Comparison of ENCODE assay signal across 20 cellular contexts in the genomic region with DNA sequence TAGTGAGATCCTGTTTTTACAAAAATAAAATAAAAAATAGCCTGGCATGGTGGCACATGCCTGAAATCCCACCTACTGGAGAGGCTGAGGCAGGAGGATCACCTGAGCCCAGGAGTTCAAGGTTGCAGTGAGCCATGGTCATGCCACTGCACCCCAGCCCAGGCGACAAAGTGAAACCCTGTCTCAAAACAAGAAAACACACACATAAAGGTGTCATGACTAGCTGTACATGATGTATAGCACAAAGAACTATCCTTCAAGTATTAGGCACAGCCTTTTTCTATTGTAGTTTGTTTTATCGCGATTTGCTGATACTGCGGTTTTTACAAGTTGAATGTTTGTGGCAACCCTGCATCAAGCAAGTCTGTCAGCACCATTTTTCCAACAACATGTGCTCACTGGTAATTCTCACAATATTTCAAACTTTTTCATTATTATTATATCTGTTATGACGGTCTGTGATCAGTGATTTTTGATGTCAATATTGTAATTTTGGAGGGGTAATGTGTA.
"Had no signal": no experiment of that assay in that cellular context is flagged by ENCODE, and none has a peak within 500 bp of the region (broad histone marks: within the 10 kb centered on the region; RNA-seq: fewer than 3 reads in every experiment).

No MANE protein-coding gene starts in this region.

- DNase-seq: activated CD8-positive, alpha-beta memory T cell treated with anti-CD3 and anti-CD28 coated beads, Interleukin-2, amount 50 U/mL, for 48 hours; activated naive CD4-positive, alpha-beta T cell treated with anti-CD3 and anti-CD28 coated beads, Interleukin-2, amount 50 U/mL, for 16 hours; amygdala; body of pancreas; caudate nucleus; esophagus squamous epithelium; islet precursor cell; naive B cell; stomach; T-cell; T1000; upper lobe of right lung had no signal

- H3K27ac Mint-ChIP-seq: activated T-helper 2 cell treated with anti-CD3 and anti-CD28 coated beads, Interferon-gamma antibody, Interleukin-2, Interleukin-4, amounts not matched to agents 10 μg/mL and 5 μg/mL and 100 μg/mL, durations not matched to agents 14 hours and 24 hours and 36 hours; naive B cell; neural progenitor cell had no signal

- H3K36me3 ChIP-seq: esophagus squamous epithelium, neural progenitor cell, stomach, thoracic aorta, upper lobe of right lung had no signal

- H2AFZ ChIP-seq: hepatocyte, neural progenitor cell had no signal

- H3K27ac ChIP-seq: body of pancreas, coronary artery, esophagus squamous epithelium, hepatocyte, neural progenitor cell, stomach, thoracic aorta, upper lobe of right lung had no signal

- H3K4me3 Mint-ChIP-seq: activated CD8-positive, alpha-beta T cell treated with anti-CD3 and anti-CD28 coated beads for 36 hours; neural progenitor cell had no signal

- H3K4me2 ChIP-seq: hepatocyte, neural progenitor cell had no signal

- H3K4me1 Mint-ChIP-seq: neural progenitor cell had no signal

- H3K9me3 ChIP-seq: body of pancreas, esophagus squamous epithelium, stomach, thoracic aorta, upper lobe of right lung had no signal

- H3K9me3 Mint-ChIP-seq: activated CD8-positive, alpha-beta T cell treated with anti-CD3 and anti-CD28 coated beads for 36 hours; activated T-helper 2 cell treated with anti-CD3 and anti-CD28 coated beads, Interferon-gamma antibody, Interleukin-2, Interleukin-4, amounts not matched to agents 10 μg/mL and 5 μg/mL and 100 μg/mL, durations not matched to agents 14 hours and 24 hours and 36 hours; naive B cell; neural progenitor cell; T-cell had no signal

- H3K27me3 ChIP-seq: body of pancreas, esophagus squamous epithelium, hepatocyte, neural progenitor cell, stomach, upper lobe of right lung had no signal

- H3K9ac ChIP-seq: neural progenitor cell had no signal

- ATAC-seq: body of pancreas, left lobe of liver, sciatic nerve, upper lobe of right lung had no signal

- H3K4me3 ChIP-seq: body of pancreas, coronary artery, esophagus squamous epithelium, hepatocyte, neural progenitor cell, stomach, thoracic aorta, upper lobe of right lung had no signal

- H3K36me3 Mint-ChIP-seq: naive B cell, neural progenitor cell, T-cell had no signal

- H3K4me1 ChIP-seq: body of pancreas, esophagus squamous epithelium, neural progenitor cell, stomach, upper lobe of right lung had no signal

- H3K79me2 ChIP-seq: hepatocyte had no signal
